In genomic region chr15:81432179-81432578, GRCh38 we compare ENCODE assay signal across 37 cellular contexts. TPM values are rescaled to one million over a fixed set of nuclear protein-coding genes. Genes with fewer than 3 reads are reported as not detected.
"Had no signal": no experiment of that assay in that cellular context is flagged by ENCODE, and none has a peak within 500 bp of the region (broad histone marks: within the 10 kb centered on the region; RNA-seq: fewer than 3 reads in every experiment).

No MANE protein-coding gene starts in this region.

- H3K36me3 ChIP-seq: adrenal gland, brain microvascular endothelial cell, breast epithelium had no signal

- FAIRE-seq: astrocyte, TTC549 had no signal

- DNase-seq: activated B cell treated with CpG ODN at 0.5 μM for 24 hours; activated CD4-positive, alpha-beta memory T cell treated with anti-CD3 and anti-CD28 coated beads for 36 hours; activated CD4-positive, alpha-beta T cell treated with anti-CD3 and anti-CD28 coated beads for 4 hours; activated CD4-positive, alpha-beta T cell treated with anti-CD3 and anti-CD28 coated beads, Interleukin-2, amount 10 ng/mL, durations not matched to agents 24 days and 14 days; activated CD4-positive, alpha-beta T cell treated with anti-CD3 and anti-CD28 coated beads, Interleukin-2, amount 50 U/mL, for 1 hour; activated CD4-positive, alpha-beta T cell treated with anti-CD3 and anti-CD28 coated beads, Interleukin-2, amount 50 U/mL, for 4 hours; activated CD4-positive, CD25-positive, alpha-beta regulatory T cell treated with anti-CD3 and anti-CD28 coated beads, Interleukin-2, amount 50 U/mL, for 72 hours; activated CD8-positive, alpha-beta memory T cell treated with anti-CD3 and anti-CD28 coated beads, Interleukin-2, amount 50 U/mL, for 4 hours; activated CD8-positive, alpha-beta T cell treated with anti-CD3 and anti-CD28 coated beads for 36 hours; activated effector memory CD4-positive, alpha-beta T cell treated with anti-CD3 and anti-CD28 coated beads, Interleukin-2, amount 50 U/mL, for 16 hours; activated gamma-delta T cell treated with Interleukin-2 at 50 U/mL for 16 hours; activated naive CD4-positive, alpha-beta T cell; activated naive CD4-positive, alpha-beta T cell treated with anti-CD3 and anti-CD28 coated beads for 36 hours; activated naive CD4-positive, alpha-beta T cell treated with anti-CD3 and anti-CD28 coated beads, Interleukin-2, amount 50 U/mL, for 16 hours; activated naive CD8-positive, alpha-beta T cell treated with anti-CD3 and anti-CD28 coated beads for 36 hours; activated T-cell treated with anti-CD3 and anti-CD28 coated beads for 4 hours; activated T-cell treated with anti-CD3 and anti-CD28 coated beads, Interleukin-2, amount 50 U/mL, for 1 hour; activated T-cell treated with anti-CD3 and anti-CD28 coated beads, Interleukin-2, amount 50 U/mL, for 4 hours; activated T-cell treated with anti-CD3 and anti-CD28 coated beads, Interleukin-2, amount 50 U/mL, for 72 hours; adrenal gland; amniotic stem cell; aorta; body of pancreas; brain microvascular endothelial cell; caudate nucleus; SW 1271; T-helper 1 cell; T-helper 2 cell; T-helper 9 cell had no signal

- H3K4me3 ChIP-seq: adrenal gland, body of pancreas, breast epithelium had no signal

- H3K4me1 ChIP-seq: adrenal gland, body of pancreas, breast epithelium had no signal

- H3K27ac ChIP-seq: adrenal gland, body of pancreas, brain microvascular endothelial cell, breast epithelium, VCaP had no signal

- H3K27me3 ChIP-seq: body of pancreas, brain microvascular endothelial cell, breast epithelium had no signal

- ATAC-seq: activated CD8-positive, alpha-beta T cell treated with anti-CD3 and anti-CD28 coated beads for 36 hours; activated naive CD4-positive, alpha-beta T cell treated with anti-CD3 and anti-CD28 coated beads, Interleukin-2, amount 50 U/mL, for 72 hours; activated T-cell treated with anti-CD3 and anti-CD28 coated beads, Interleukin-2, amount 50 U/mL, for 4 hours; activated T-cell treated with anti-CD3 and anti-CD28 coated beads, Interleukin-2, amount 50 U/mL, for 72 hours; activated T-helper 17 cell treated with anti-CD3 and anti-CD28 coated beads, Interleukin-2, amount 50 U/mL, for 72 hours; body of pancreas had no signal

- H3K9me3 ChIP-seq: adrenal gland, body of pancreas had no signal

RNA-seq across cellular contexts. Expression of gene TMC3, which starts 58.2 kb away (rescaled TPM):
- total RNA-seq: activated B cell treated with CpG ODN at 0.5 μM for 24 hours; activated CD4-positive, alpha-beta memory T cell treated with anti-CD3 and anti-CD28 coated beads for 36 hours; activated CD4-positive, alpha-beta T cell treated with anti-CD3 and anti-CD28 coated beads, Interleukin-2, amount 10 ng/mL, durations not matched to agents 24 days and 14 days; activated CD8-positive, alpha-beta memory T cell treated with anti-CD3 and anti-CD28 coated beads for 36 hours; activated CD8-positive, alpha-beta T cell treated with anti-CD3 and anti-CD28 coated beads for 36 hours; activated naive CD4-positive, alpha-beta T cell treated with anti-CD3 and anti-CD28 coated beads for 36 hours; activated naive CD4-positive, alpha-beta T cell treated with anti-CD3 and anti-CD28 coated beads, Interleukin-2, amount 50 U/mL, for 72 hours; activated naive CD8-positive, alpha-beta T cell treated with anti-CD3 and anti-CD28 coated beads for 36 hours; activated T-cell treated with anti-CD3 and anti-CD28 coated beads, Interleukin-2, amount 50 U/mL, for 4 hours; activated T-cell treated with anti-CD3 and anti-CD28 coated beads, Interleukin-2, amount 50 U/mL, for 72 hours; activated T-helper 1 cell treated with anti-CD3 and anti-CD28 coated beads, Interleukin-12 subunit alpha, Interleukin-12 subunit beta, Interleukin-2, Interleukin-4 antibody, amounts not matched to agents 30 ng/mL and 10 ng/mL and 1 ng/mL, durations not matched to agents 14 hours and 24 hours and 36 hours; activated T-helper 17 cell treated with anti-CD3 and anti-CD28 coated beads, Interleukin-2, amount 50 U/mL, for 72 hours; adrenal gland had no signal
- polyA plus RNA-seq: aorta had no signal
